In the genomic region with DNA sequence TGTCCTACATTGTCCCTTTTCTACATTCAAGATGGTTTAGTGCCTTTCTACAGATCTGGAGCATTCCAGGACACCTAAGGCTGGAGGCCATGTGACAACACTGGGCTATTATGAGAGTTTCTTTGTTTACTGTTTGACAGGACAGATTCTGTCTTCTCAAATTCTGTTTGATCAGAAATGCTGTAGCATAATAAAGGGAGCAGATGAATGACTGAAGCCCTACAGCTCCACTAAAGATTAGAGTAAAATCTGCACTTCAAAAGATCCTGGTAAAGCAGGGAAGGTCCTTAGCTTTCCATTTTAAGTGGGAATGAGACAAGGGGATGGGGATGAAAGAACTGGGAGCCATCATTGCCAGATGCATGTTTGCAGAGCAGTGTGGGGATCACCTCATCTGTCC, we compare ENCODE assay signal across 39 cellular contexts. TPM values are rescaled to one million over a fixed set of nuclear protein-coding genes. Genes with fewer than 3 reads are reported as not detected.
DNase-seq lines count a peak whose midpoint lies in the region; ATAC-seq and TF ChIP-seq lines count a peak whose summit lies in the region.
"Had no signal": no experiment of that assay in that cellular context is flagged by ENCODE, and none has a peak within 500 bp of the region (broad histone marks: within the 10 kb centered on the region; RNA-seq: fewer than 3 reads in every experiment).

No MANE protein-coding gene starts in this region.

- peak overlapping the region; percentile 24 for H2AFZ ChIP-seq in mammary epithelial cell (ENCODE audit: low read depth, low read length)
- H2AFZ ChIP-seq: hepatocyte, parathyroid adenoma had no signal

- H4K20me1 ChIP-seq in mammary epithelial cell (ENCODE audit: insufficient read depth, low read length) = no peaks in the 10 kb centered on the region

- BruUV-seq in mammary epithelial cell (replicated peaks; lab: Mats Ljungman, UMichigan) (no TSS peak), MCF 10A (replicated peaks; lab: Mats Ljungman, UMichigan) (no TSS peak)

- H3K4me3 ChIP-seq in mammary epithelial cell (replicated peaks in 1 of 3; ENCODE audit: insufficient read depth in 1 of 3, low read depth in 2 of 3, low read length in 3 of 3) (no peak overlapping the region), tibial artery (no peak overlapping the region)
- H3K4me3 ChIP-seq: gastrocnemius medialis, hepatocyte, right atrium auricular region, smooth muscle cell, stomach had no signal

- H3K4me1 ChIP-seq in mammary epithelial cell (ENCODE audit: insufficient read depth, low read length) = peaks cover 6% of the 10 kb centered on the region
- no peaks in the 10 kb centered on the region for H3K4me1 ChIP-seq in tibial artery
- H3K4me1 ChIP-seq: parathyroid adenoma, right atrium auricular region, stomach had no signal

- peaks cover 9% of the 10 kb centered on the region for H3K4me1 Mint-ChIP-seq in MCF 10A (ENCODE audit: insufficient read depth, unreplicated experiment)
- H3K4me1 Mint-ChIP-seq in neural crest cell = peaks cover 29% of the 10 kb centered on the region
- H3K4me1 Mint-ChIP-seq in stimulated activated memory B cell treated with anti-CD40 and anti-IgM and Interleukin-4, amounts not matched to agents 10 μg/mL and 1 μg/mL and 100 μg/mL, for 72 hours = no peaks in the 10 kb centered on the region
- H3K4me1 Mint-ChIP-seq: activated CD4-positive, alpha-beta memory T cell treated with anti-CD3 and anti-CD28 coated beads, Interleukin-2, amount 10 ng/mL, durations not matched to agents 7 days and 5 days; activated naive CD8-positive, alpha-beta T cell treated with anti-CD3 and anti-CD28 coated beads, Interleukin-2, amount 50 U/mL, for 24 hours; CD14-positive monocyte; central memory CD8-positive, alpha-beta T cell had no signal

- ATAC-seq in stimulated activated memory B cell treated with anti-CD40 and anti-IgM and Interleukin-4, amounts not matched to agents 10 μg/mL and 1 μg/mL and 100 μg/mL, for 72 hours = no peak
- ATAC-seq: activated naive CD8-positive, alpha-beta T cell treated with anti-CD3 and anti-CD28 coated beads, Interleukin-2, amount 50 U/mL, for 24 hours; gastrocnemius medialis; HepG2; left cardiac atrium; Panc1 had no signal

- H3K9me3 ChIP-seq in mammary epithelial cell (replicated peaks; ENCODE audit: insufficient read depth, low read length) = no peaks in the 10 kb centered on the region
- H3K9me3 ChIP-seq in tibial artery = no peaks in the 10 kb centered on the region
- H3K9me3 ChIP-seq: gastrocnemius medialis, right atrium auricular region, stomach had no signal

- H3K27ac Mint-ChIP-seq in MCF 10A (ENCODE audit: low read depth, unreplicated experiment) (no peak overlapping the region), neural crest cell (ENCODE audit: unreplicated experiment) (peak overlapping the region; percentile 54)
- no peak overlapping the region for H3K27ac Mint-ChIP-seq in stimulated activated memory B cell treated with anti-CD40 and anti-IgM and Interleukin-4, amounts not matched to agents 10 μg/mL and 1 μg/mL and 100 μg/mL, for 72 hours
- H3K27ac Mint-ChIP-seq: activated CD4-positive, alpha-beta memory T cell treated with anti-CD3 and anti-CD28 coated beads, Interleukin-2, amount 10 ng/mL, durations not matched to agents 7 days and 5 days; activated naive CD8-positive, alpha-beta T cell treated with anti-CD3 and anti-CD28 coated beads, Interleukin-2, amount 50 U/mL, for 24 hours; CD14-positive monocyte; nephron progenitor cell; T-helper 2 cell treated with Interferon-gamma antibody and Interleukin-4, amounts not matched to agents 5 μg/mL and 100 μg/mL, for 36 hours had no signal

- POLR2A ChIA-PET in MCF 10A (lab: Yijun Ruan, JAX) = no interaction called here

- TF ChIP-seq CTCF in mammary epithelial cell (conservative IDR thresholded peaks at IDR 0.05 in 1 of 2, IDR thresholded peaks at IDR 0.05 in 1 of 2; ENCODE audit: extremely low read depth in 1 of 2, insufficient read depth in 1 of 2, low read depth in 1 of 2, low read length in 2 of 2) = no peak
- no peak for TF ChIP-seq CTCF in MCF 10A (IDR thresholded peaks at IDR 0.05; ENCODE audit: unreplicated experiment)
- no peak for TF ChIP-seq CTCF in neural crest cell (conservative IDR thresholded peaks at IDR 0.05)
- TF ChIP-seq CTCF in tibial artery (IDR thresholded peaks at IDR 0.05) = no peak

- no peak overlapping the region for H3K4me2 ChIP-seq in mammary epithelial cell (ENCODE audit: insufficient read depth, low read depth, low read length)
- H3K4me2 ChIP-seq: hepatocyte, smooth muscle cell had no signal

- H3K27ac ChIP-seq in mammary epithelial cell (ENCODE audit: insufficient read depth, low read depth, low read length) = no peak overlapping the region
- peak overlapping the region; percentile 75 for H3K27ac ChIP-seq in cingulate gyrus (ENCODE audit: low read depth, low read length)
- H3K27ac ChIP-seq in tibial artery = no peak overlapping the region
- H3K27ac ChIP-seq: gastrocnemius medialis, hepatocyte, HL-60, parathyroid adenoma, right atrium auricular region, stomach had no signal

- H3K9ac ChIP-seq in mammary epithelial cell (ENCODE audit: insufficient read depth, low read length) = no peak overlapping the region
- H3K9ac ChIP-seq: parathyroid adenoma had no signal

- intact Hi-C loops in mammary epithelial cell (cut with micrococcal nuclease) (no loop called here), MCF 10A (cut with micrococcal nuclease) (no loop called here), tibial artery (cut with DNase I; ENCODE audit: low total_unique reads) (no loop called here)

- dilution Hi-C loops in mammary epithelial cell (cut with HindIII; ENCODE audit: low sequenced_read_pairs) = no loop called here

- in situ Hi-C loops in mammary epithelial cell (cut with MboI; ENCODE audit: low sequenced_read_pairs in 2 of 2) = no loop called here

- no peaks in the 10 kb centered on the region for H3K36me3 ChIP-seq in mammary epithelial cell (ENCODE audit: insufficient read depth, low read length)
- H3K36me3 ChIP-seq in tibial artery = no peaks in the 10 kb centered on the region
- H3K36me3 ChIP-seq: gastrocnemius medialis, right atrium auricular region, stomach had no signal

- no peaks in the 10 kb centered on the region for H3K27me3 Mint-ChIP-seq in MCF 10A (ENCODE audit: insufficient read depth, unreplicated experiment)
- H3K27me3 Mint-ChIP-seq in neural crest cell (ENCODE audit: low read depth) = no peaks in the 10 kb centered on the region
- H3K27me3 Mint-ChIP-seq in stimulated activated memory B cell treated with anti-CD40 and anti-IgM and Interleukin-4, amounts not matched to agents 10 μg/mL and 1 μg/mL and 100 μg/mL, for 72 hours = no peaks in the 10 kb centered on the region
- H3K27me3 Mint-ChIP-seq: activated CD4-positive, alpha-beta memory T cell treated with anti-CD3 and anti-CD28 coated beads, Interleukin-2, amount 10 ng/mL, durations not matched to agents 7 days and 5 days; central memory CD8-positive, alpha-beta T cell had no signal

- H3K36me3 Mint-ChIP-seq in MCF 10A (ENCODE audit: insufficient read depth, unreplicated experiment) (no peaks in the 10 kb centered on the region), neural crest cell (ENCODE audit: low read depth) (peaks cover 3% of the 10 kb centered on the region)
- no peaks in the 10 kb centered on the region for H3K36me3 Mint-ChIP-seq in stimulated activated memory B cell treated with anti-CD40 and anti-IgM and Interleukin-4, amounts not matched to agents 10 μg/mL and 1 μg/mL and 100 μg/mL, for 72 hours
- H3K36me3 Mint-ChIP-seq: CD14-positive monocyte had no signal

- DNase-seq in mammary epithelial cell = no peak
- no peak for DNase-seq in MCF 10A (ENCODE audit: unreplicated experiment)
- no peak for DNase-seq in neural crest cell (ENCODE audit: low read depth, low spot score)
- DNase-seq in activated CD4-positive, alpha-beta T cell treated with anti-CD3 and anti-CD28 coated beads, Interleukin-2, amount 50 U/mL, for 48 hours = no peak
- DNase-seq in HuH-7.5 (ENCODE audit: low spot score) = no peak
- DNase-seq in tibial artery = no peak
- DNase-seq: 8988T; activated CD4-positive, alpha-beta memory T cell treated with anti-CD3 and anti-CD28 coated beads, Interleukin-2, amount 10 ng/mL, durations not matched to agents 7 days and 5 days; activated CD4-positive, alpha-beta T cell treated with anti-CD3 and anti-CD28 coated beads for 1 hour; activated CD8-positive, alpha-beta memory T cell treated with anti-CD3 and anti-CD28 coated beads, Interleukin-2, amount 50 U/mL, for 4 hours; activated naive CD4-positive, alpha-beta T cell; activated naive CD8-positive, alpha-beta T cell treated with anti-CD3 and anti-CD28 coated beads, Interleukin-2, amount 50 U/mL, for 24 hours; Calu3; gastrocnemius medialis; left cardiac atrium; NCI-H146; NCI-H748 treated with DMSO at 0.1 percent for 48 hours; nephron progenitor cell; SHP77; stomach; trophoblast cell had no signal

- peaks cover 5% of the 10 kb centered on the region for H3K9me3 Mint-ChIP-seq in MCF 10A (ENCODE audit: unreplicated experiment)
- peaks cover 7% of the 10 kb centered on the region for H3K9me3 Mint-ChIP-seq in neural crest cell
- H3K9me3 Mint-ChIP-seq in stimulated activated memory B cell treated with anti-CD40 and anti-IgM and Interleukin-4, amounts not matched to agents 10 μg/mL and 1 μg/mL and 100 μg/mL, for 72 hours = peaks cover 11% of the 10 kb centered on the region
- H3K9me3 Mint-ChIP-seq: activated naive CD8-positive, alpha-beta T cell treated with anti-CD3 and anti-CD28 coated beads, Interleukin-2, amount 50 U/mL, for 24 hours; T-helper 2 cell treated with Interferon-gamma antibody and Interleukin-4, amounts not matched to agents 5 μg/mL and 100 μg/mL, for 36 hours had no signal

- H3K79me2 ChIP-seq in mammary epithelial cell (ENCODE audit: insufficient read depth, low read length) = no peaks in the 10 kb centered on the region
- H3K79me2 ChIP-seq: hepatocyte, parathyroid adenoma had no signal

- CTCF ChIA-PET in mammary epithelial cell (lab: Charles Lee; ENCODE audit: low non-redundant PET) (no interaction called here), MCF 10A (lab: Yijun Ruan, JAX) (no interaction called here)

- H3K27me3 ChIP-seq in mammary epithelial cell (ENCODE audit: insufficient read depth, low read length) = peaks cover 2% of the 10 kb centered on the region
- H3K27me3 ChIP-seq in tibial artery = no peaks in the 10 kb centered on the region
- H3K27me3 ChIP-seq: gastrocnemius medialis, hepatocyte, right atrium auricular region, stomach had no signal

- H3K4me3 Mint-ChIP-seq in MCF 10A (ENCODE audit: unreplicated experiment) (no peak overlapping the region), neural crest cell (no peak overlapping the region)
- no peak overlapping the region for H3K4me3 Mint-ChIP-seq in stimulated activated memory B cell treated with anti-CD40 and anti-IgM and Interleukin-4, amounts not matched to agents 10 μg/mL and 1 μg/mL and 100 μg/mL, for 72 hours
- H3K4me3 Mint-ChIP-seq: activated CD4-positive, alpha-beta memory T cell treated with anti-CD3 and anti-CD28 coated beads, Interleukin-2, amount 10 ng/mL, durations not matched to agents 7 days and 5 days; activated naive CD8-positive, alpha-beta T cell treated with anti-CD3 and anti-CD28 coated beads, Interleukin-2, amount 50 U/mL, for 24 hours; CD14-positive monocyte; central memory CD8-positive, alpha-beta T cell; nephron progenitor cell; T-helper 2 cell treated with Interferon-gamma antibody and Interleukin-4, amounts not matched to agents 5 μg/mL and 100 μg/mL, for 36 hours had no signal

RNA-seq across cellular contexts. Expression of gene TMEM229A, which starts 38.4 kb away (rescaled TPM):
- total RNA-seq in mammary epithelial cell (not detected), MCF 10A (2022) (not detected in 2 replicates), neural crest cell (10.3 and 10.9 TPM in 2 replicates)
- not detected for polyA plus RNA-seq in mammary epithelial cell
- polyA minus RNA-seq in mammary epithelial cell = not detected
- total RNA-seq: activated CD4-positive, alpha-beta memory T cell treated with anti-CD3 and anti-CD28 coated beads, Interleukin-2, amount 10 ng/mL, durations not matched to agents 7 days and 5 days; Calu3; Daoy; dermis microvascular lymphatic vessel endothelial cell; endothelial cell of umbilical vein; fibroblast of lung; gastrocnemius medialis; H4; HepG2; lung microvascular endothelial cell; smooth muscle cell had no signal
- polyA plus RNA-seq: CD14-positive monocyte, endothelial cell of umbilical vein, fibroblast of lung, hepatocyte, HepG2, smooth muscle cell had no signal

Comparison
In these comparisons a context has a peak if more than half of its experiments do, and no peak if none do; other contexts are left out.
1. RNA of gene TMEM229A, which starts 38.4 kb away (total RNA-seq): 10.3 to 10.9 TPM in neural crest cell; not detected in mammary epithelial cell and not detected in MCF 10A; every median in the first group is over 10 times any median in the second.